In genomic region chr3:4079354-4080180, GRCh38 we compare ENCODE assay signal across 1 cellular context.
TF ChIP-seq lines count a peak whose summit lies in the region.

No MANE protein-coding gene starts in this region.

TF ChIP-seq in HepG2, 621 proteins besides CTCF, POLR2A, EP300 and RAD21 (continued from another document):
- TF ChIP-seq ADNP (CRISPR knock-in tag; IDR thresholded peaks at IDR 0.05), result no peak
- no peak for TF ChIP-seq NFYC (CRISPR knock-in tag; IDR thresholded peaks at IDR 0.05)
- TF ChIP-seq HOXA7 (CRISPR knock-in tag; IDR thresholded peaks at IDR 0.05), result no peak
- TF ChIP-seq TBX2 (CRISPR knock-in tag; IDR thresholded peaks at IDR 0.05; ENCODE audit: borderline replicate concordance), result no peak
- TF ChIP-seq EED (CRISPR knock-in tag; IDR thresholded peaks at IDR 0.05), result no peak
- no peak for TF ChIP-seq NFATC3 (CRISPR knock-in tag; IDR thresholded peaks at IDR 0.05)
- TF ChIP-seq FOXC1 (CRISPR knock-in tag; IDR thresholded peaks at IDR 0.05; ENCODE audit: borderline replicate concordance), result no peak
